Comparison of ENCODE assay signal across 8 cellular contexts in genomic region chr1:44609412-44609767, GRCh38.
DNase-seq lines count a peak whose midpoint lies in the region; ATAC-seq and TF ChIP-seq lines count a peak whose summit lies in the region.

No MANE protein-coding gene starts in this region.

- no peak overlapping the region for H2AFZ ChIP-seq in DND-41 (ENCODE audit: low read depth, low read length)

- H3K27me3 ChIP-seq in DND-41 (ENCODE audit: insufficient read depth, low read length, poor library complexity) (peaks cover 6% of the 10 kb centered on the region), heart left ventricle (peaks cover 0 to 21% (median 0%) of the 10 kb centered on the region in 9 donors)

- H3K4me1 ChIP-seq in DND-41 (ENCODE audit: insufficient read depth, low read length) (no peaks in the 10 kb centered on the region), heart left ventricle (no peaks in the 10 kb centered on the region)

- peak; percentile 56 for TF ChIP-seq CTCF in DND-41 (IDR thresholded peaks at IDR 0.05; ENCODE audit: borderline replicate concordance, extremely low read depth, low read length, poor library complexity, severe bottlenecking)
- TF ChIP-seq CTCF in heart left ventricle (IDR thresholded peaks at IDR 0.05): peak in 11 of 12 donors; percentile 29 to 60 (median 51)

- H3K79me2 ChIP-seq in DND-41 (ENCODE audit: insufficient read depth, low read length): no peaks in the 10 kb centered on the region

- H3K27ac ChIP-seq in DND-41 (ENCODE audit: low read length) (no peak overlapping the region), heart left ventricle (no peak overlapping the region)

- intact Hi-C loops in heart left ventricle (cut with DNase I): loop anchor here in 7 of 10 donors (1.0 to 10.0 kb wide), 5 partner anchors 43 to 605 kb away; no protein-coding TSS in a partner anchor

- H3K9me3 ChIP-seq in DND-41 (ENCODE audit: insufficient read depth, low read length, severe bottlenecking) (no peaks in the 10 kb centered on the region), heart left ventricle (no peaks in the 10 kb centered on the region)

- no peaks in the 10 kb centered on the region for H3K36me3 ChIP-seq in DND-41 (ENCODE audit: insufficient read depth, low read length)
- no peaks in the 10 kb centered on the region for H3K36me3 ChIP-seq in heart left ventricle

- no peaks in the 10 kb centered on the region for H4K20me1 ChIP-seq in DND-41 (ENCODE audit: insufficient read depth, low read length)

- TF ChIP-seq POLR2A in heart left ventricle (IDR thresholded peaks at IDR 0.05): no peak

- H3K4me3 ChIP-seq in DND-41 (ENCODE audit: low read depth in 1 of 2, low read length in 2 of 2) (no peak overlapping the region), heart left ventricle (no peak overlapping the region)

- 35 to 49% (median 43%) methylated on average over 10 of the region's 10 CpGs for WGBS in heart left ventricle, 4 donors

- no peak overlapping the region for H3K9ac ChIP-seq in DND-41 (ENCODE audit: low read depth, low read length)

- DNase-seq in DND-41: peak; percentile 24
- DNase-seq in M059J (ENCODE audit: low read depth): peak; percentile 64
- peak; percentile 30 for DNase-seq in activated T-cell treated with anti-CD3 and anti-CD28 coated beads, Interleukin-2, amount 50 U/mL, for 1 hour
- peak in 4 of 5 donors; percentile 37 to 68 (median 51) for DNase-seq in heart left ventricle
- peak; percentile 45 for DNase-seq in stimulated activated CD4-positive, alpha-beta T cell treated with anti-CD3 and anti-CD28 coated beads, Interleukin-15, amount 100 ng/mL, for 24 hours
- DNase-seq in globus pallidus (ENCODE audit: low spot score): no peak

- ATAC-seq in DND-41 (ENCODE audit: insufficient read depth, low read depth) (no peak), heart left ventricle (peak; percentile 31 to 78 (median 76)), HG03342 (IDR thresholded peaks at IDR 0.05; ENCODE audit: unreplicated experiment) (no peak), HG03571 (IDR thresholded peaks at IDR 0.05; ENCODE audit: unreplicated experiment) (no peak)

- no peak overlapping the region for H3K4me2 ChIP-seq in DND-41 (ENCODE audit: insufficient read depth, low read length)

Comparison
In these comparisons a context has a peak if more than half of its experiments do, and no peak if none do; other contexts are left out.
1. ATAC-seq: peak in heart left ventricle (4 of 4); none in DND-41 (single experiment), HG03342 (single experiment) and HG03571 (single experiment).